In the genomic region with DNA sequence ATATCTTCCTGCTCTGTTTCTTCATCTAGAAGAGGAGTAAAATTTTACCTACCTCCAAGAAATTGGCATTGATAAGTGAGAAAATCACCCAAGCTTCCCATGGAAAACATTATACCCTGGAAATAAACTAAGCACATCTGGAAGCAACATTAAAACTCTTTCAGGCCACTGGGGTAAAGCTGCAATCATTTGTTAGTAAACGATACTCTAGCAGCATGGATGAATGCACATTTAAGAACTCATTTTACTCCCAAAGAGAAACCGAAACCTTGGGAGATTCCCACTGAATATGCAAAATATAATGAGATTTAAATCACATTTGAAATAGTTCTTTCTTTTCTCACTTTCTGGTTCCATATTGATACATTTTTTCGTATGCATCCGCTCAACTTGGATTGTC, we compare ENCODE assay signal across 1 cellular context.
TF ChIP-seq lines count a peak whose summit lies in the region.

No MANE protein-coding gene starts in this region.

TF ChIP-seq in GM23338, 12 proteins besides CTCF, POLR2A, EP300 and RAD21 (continued from another document):
- TF ChIP-seq, protein P1, sequence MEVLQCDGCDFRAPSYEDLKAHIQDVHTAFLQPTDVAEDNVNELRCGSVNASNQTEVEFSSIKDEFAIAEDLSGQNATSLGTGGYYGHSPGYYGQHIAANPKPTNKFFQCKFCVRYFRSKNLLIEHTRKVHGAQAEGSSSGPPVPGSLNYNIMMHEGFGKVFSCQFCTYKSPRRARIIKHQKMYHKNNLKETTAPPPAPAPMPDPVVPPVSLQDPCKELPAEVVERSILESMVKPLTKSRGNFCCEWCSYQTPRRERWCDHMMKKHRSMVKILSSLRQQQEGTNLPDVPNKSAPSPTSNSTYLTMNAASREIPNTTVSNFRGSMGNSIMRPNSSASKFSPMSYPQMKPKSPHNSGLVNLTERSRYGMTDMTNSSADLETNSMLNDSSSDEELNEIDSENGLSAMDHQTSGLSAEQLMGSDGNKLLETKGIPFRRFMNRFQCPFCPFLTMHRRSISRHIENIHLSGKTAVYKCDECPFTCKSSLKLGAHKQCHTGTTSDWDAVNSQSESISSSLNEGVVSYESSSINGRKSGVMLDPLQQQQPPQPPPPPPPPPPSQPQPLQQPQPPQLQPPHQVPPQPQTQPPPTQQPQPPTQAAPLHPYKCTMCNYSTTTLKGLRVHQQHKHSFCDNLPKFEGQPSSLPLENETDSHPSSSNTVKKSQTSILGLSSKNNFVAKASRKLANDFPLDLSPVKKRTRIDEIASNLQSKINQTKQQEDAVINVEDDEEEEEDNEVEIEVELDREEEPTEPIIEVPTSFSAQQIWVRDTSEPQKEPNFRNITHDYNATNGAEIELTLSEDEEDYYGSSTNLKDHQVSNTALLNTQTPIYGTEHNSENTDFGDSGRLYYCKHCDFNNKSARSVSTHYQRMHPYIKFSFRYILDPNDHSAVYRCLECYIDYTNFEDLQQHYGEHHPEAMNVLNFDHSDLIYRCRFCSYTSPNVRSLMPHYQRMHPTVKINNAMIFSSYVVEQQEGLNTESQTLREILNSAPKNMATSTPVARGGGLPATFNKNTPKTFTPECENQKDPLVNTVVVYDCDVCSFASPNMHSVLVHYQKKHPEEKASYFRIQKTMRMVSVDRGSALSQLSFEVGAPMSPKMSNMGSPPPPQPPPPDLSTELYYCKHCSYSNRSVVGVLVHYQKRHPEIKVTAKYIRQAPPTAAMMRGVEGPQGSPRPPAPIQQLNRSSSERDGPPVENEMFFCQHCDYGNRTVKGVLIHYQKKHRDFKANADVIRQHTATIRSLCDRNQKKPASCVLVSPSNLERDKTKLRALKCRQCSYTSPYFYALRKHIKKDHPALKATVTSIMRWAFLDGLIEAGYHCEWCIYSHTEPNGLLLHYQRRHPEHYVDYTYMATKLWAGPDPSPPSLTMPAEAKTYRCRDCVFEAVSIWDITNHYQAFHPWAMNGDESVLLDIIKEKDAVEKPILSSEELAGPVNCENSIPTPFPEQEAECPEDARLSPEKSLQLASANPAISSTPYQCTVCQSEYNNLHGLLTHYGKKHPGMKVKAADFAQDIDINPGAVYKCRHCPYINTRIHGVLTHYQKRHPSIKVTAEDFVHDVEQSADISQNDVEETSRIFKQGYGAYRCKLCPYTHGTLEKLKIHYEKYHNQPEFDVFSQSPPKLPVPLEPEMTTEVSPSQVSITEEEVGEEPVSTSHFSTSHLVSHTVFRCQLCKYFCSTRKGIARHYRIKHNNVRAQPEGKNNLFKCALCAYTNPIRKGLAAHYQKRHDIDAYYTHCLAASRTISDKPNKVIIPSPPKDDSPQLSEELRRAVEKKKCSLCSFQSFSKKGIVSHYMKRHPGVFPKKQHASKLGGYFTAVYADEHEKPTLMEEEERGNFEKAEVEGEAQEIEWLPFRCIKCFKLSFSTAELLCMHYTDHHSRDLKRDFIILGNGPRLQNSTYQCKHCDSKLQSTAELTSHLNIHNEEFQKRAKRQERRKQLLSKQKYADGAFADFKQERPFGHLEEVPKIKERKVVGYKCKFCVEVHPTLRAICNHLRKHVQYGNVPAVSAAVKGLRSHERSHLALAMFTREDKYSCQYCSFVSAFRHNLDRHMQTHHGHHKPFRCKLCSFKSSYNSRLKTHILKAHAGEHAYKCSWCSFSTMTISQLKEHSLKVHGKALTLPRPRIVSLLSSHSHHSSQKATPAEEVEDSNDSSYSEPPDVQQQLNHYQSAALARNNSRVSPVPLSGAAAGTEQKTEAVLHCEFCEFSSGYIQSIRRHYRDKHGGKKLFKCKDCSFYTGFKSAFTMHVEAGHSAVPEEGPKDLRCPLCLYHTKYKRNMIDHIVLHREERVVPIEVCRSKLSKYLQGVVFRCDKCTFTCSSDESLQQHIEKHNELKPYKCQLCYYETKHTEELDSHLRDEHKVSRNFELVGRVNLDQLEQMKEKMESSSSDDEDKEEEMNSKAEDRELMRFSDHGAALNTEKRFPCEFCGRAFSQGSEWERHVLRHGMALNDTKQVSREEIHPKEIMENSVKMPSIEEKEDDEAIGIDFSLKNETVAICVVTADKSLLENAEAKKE (CRISPR knock-in tag; IDR thresholded peaks at IDR 0.05) = no peak
- TF ChIP-seq CREB1 (CRISPR knock-in tag; IDR thresholded peaks at IDR 0.05; ENCODE audit: low read depth) (no peak), EZH2 (IDR thresholded peaks at IDR 0.05; ENCODE audit: low read depth, unreplicated experiment) (no peak), STAT1 (IDR thresholded peaks at IDR 0.05; ENCODE audit: unreplicated experiment) (no peak)
